In the genomic region with DNA sequence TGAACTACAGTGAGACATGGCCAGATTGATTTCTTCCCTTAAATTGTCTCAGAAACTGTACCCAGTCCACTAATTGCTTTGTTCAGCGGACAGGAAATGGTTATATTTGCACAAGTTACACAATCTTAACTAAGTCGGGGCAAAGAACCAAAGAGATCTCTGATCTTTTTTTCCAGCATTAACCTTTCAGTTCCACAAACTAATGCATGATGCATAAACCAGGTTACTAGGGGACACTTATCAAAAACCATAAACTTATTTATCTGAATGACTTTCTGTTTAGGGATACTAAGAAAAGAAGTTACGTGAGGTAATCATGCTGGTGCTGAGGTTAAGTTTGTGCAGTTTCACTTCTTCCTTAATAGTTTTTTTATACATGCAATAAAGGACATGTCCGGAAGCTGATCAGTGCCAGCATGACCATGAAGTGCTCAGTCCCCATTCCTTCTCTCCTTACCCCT, we compare ENCODE assay signal across 2 cellular contexts.
TF ChIP-seq lines count a peak whose summit lies in the region.

No MANE protein-coding gene starts in this region.

TF ChIP-seq in K562, 482 proteins besides CTCF, POLR2A, EP300 and RAD21 (continued from another document):
- TF ChIP-seq, protein P1, sequence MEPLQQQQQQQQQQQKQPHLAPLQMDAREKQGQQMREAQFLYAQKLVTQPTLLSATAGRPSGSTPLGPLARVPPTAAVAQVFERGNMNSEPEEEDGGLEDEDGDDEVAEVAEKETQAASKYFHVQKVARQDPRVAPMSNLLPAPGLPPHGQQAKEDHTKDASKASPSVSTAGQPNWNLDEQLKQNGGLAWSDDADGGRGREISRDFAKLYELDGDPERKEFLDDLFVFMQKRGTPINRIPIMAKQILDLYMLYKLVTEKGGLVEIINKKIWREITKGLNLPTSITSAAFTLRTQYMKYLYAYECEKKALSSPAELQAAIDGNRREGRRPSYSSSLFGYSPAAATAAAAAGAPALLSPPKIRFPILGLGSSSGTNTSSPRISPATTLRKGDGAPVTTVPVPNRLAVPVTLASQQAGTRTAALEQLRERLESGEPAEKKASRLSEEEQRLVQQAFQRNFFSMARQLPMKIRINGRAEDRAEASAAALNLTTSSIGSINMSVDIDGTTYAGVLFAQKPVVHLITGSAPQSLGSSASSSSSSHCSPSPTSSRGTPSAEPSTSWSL (CRISPR knock-in tag; IDR thresholded peaks at IDR 0.05; ENCODE audit: borderline replicate concordance): no peak
- no peak for TF ChIP-seq FOXK2 (conservative IDR thresholded peaks at IDR 0.05 in 1 of 2, IDR thresholded peaks at IDR 0.05 in 1 of 2; ENCODE audit: low read depth in 2 of 2)
- TF ChIP-seq SREBF2 (CRISPR knock-in tag; IDR thresholded peaks at IDR 0.05): no peak
- TF ChIP-seq ZNF75A (CRISPR knock-in tag; IDR thresholded peaks at IDR 0.05): no peak
- TF ChIP-seq, protein P2, sequence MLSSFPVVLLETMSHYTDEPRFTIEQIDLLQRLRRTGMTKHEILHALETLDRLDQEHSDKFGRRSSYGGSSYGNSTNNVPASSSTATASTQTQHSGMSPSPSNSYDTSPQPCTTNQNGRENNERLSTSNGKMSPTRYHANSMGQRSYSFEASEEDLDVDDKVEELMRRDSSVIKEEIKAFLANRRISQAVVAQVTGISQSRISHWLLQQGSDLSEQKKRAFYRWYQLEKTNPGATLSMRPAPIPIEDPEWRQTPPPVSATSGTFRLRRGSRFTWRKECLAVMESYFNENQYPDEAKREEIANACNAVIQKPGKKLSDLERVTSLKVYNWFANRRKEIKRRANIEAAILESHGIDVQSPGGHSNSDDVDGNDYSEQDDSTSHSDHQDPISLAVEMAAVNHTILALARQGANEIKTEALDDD (IDR thresholded peaks at IDR 0.05): peak; percentile 88
- TF ChIP-seq L3MBTL2 (IDR thresholded peaks at IDR 0.05): no peak
- no peak for TF ChIP-seq GATAD2B (IDR thresholded peaks at IDR 0.05; ENCODE audit: borderline replicate concordance)
- no peak for TF ChIP-seq POLR2H (tag; IDR thresholded peaks at IDR 0.05; ENCODE audit: low read depth)
- TF ChIP-seq PHB (CRISPR knock-in tag; IDR thresholded peaks at IDR 0.05): no peak
- TF ChIP-seq, protein P3, sequence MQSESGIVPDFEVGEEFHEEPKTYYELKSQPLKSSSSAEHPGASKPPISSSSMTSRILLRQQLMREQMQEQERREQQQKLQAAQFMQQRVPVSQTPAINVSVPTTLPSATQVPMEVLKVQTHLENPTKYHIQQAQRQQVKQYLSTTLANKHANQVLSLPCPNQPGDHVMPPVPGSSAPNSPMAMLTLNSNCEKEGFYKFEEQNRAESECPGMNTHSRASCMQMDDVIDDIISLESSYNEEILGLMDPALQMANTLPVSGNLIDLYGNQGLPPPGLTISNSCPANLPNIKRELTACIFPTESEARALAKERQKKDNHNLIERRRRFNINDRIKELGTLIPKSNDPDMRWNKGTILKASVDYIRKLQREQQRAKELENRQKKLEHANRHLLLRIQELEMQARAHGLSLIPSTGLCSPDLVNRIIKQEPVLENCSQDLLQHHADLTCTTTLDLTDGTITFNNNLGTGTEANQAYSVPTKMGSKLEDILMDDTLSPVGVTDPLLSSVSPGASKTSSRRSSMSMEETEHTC (IDR thresholded peaks at IDR 0.05): no peak
- TF ChIP-seq MCM5 (IDR thresholded peaks at IDR 0.05; ENCODE audit: low read depth): no peak
- TF ChIP-seq CEBPB (tag; IDR thresholded peaks at IDR 0.05): 0 out of 2 replicates have a peak, but pooled peaks have one; percentile 14
- TF ChIP-seq KDM2B (CRISPR knock-in tag; IDR thresholded peaks at IDR 0.05): no peak
- TF ChIP-seq ZNF696 (CRISPR knock-in tag; conservative IDR thresholded peaks at IDR 0.05): no peak
- TF ChIP-seq CEBPG (CRISPR knock-in tag; IDR thresholded peaks at IDR 0.05): no peak
- TF ChIP-seq CEBPG (tag; conservative IDR thresholded peaks at IDR 0.05 in 1 of 2, IDR thresholded peaks at IDR 0.05 in 1 of 2): peak in 1 of 2 experiments; percentile 35; a peak in 1 of 4 replicates
TF ChIP-seq in K562: peak in this region for 4.

TF ChIP-seq in GM23338, 12 proteins besides CTCF, POLR2A, EP300 and RAD21:
- TF ChIP-seq, protein P4, sequence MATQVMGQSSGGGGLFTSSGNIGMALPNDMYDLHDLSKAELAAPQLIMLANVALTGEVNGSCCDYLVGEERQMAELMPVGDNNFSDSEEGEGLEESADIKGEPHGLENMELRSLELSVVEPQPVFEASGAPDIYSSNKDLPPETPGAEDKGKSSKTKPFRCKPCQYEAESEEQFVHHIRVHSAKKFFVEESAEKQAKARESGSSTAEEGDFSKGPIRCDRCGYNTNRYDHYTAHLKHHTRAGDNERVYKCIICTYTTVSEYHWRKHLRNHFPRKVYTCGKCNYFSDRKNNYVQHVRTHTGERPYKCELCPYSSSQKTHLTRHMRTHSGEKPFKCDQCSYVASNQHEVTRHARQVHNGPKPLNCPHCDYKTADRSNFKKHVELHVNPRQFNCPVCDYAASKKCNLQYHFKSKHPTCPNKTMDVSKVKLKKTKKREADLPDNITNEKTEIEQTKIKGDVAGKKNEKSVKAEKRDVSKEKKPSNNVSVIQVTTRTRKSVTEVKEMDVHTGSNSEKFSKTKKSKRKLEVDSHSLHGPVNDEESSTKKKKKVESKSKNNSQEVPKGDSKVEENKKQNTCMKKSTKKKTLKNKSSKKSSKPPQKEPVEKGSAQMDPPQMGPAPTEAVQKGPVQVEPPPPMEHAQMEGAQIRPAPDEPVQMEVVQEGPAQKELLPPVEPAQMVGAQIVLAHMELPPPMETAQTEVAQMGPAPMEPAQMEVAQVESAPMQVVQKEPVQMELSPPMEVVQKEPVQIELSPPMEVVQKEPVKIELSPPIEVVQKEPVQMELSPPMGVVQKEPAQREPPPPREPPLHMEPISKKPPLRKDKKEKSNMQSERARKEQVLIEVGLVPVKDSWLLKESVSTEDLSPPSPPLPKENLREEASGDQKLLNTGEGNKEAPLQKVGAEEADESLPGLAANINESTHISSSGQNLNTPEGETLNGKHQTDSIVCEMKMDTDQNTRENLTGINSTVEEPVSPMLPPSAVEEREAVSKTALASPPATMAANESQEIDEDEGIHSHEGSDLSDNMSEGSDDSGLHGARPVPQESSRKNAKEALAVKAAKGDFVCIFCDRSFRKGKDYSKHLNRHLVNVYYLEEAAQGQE (IDR thresholded peaks at IDR 0.05; ENCODE audit: unreplicated experiment): no peak
- TF ChIP-seq ZNF331 (CRISPR knock-in tag; IDR thresholded peaks at IDR 0.05; ENCODE audit: low read depth): no peak
- no peak for TF ChIP-seq ZNF114 (CRISPR knock-in tag; IDR thresholded peaks at IDR 0.05)
- no peak for TF ChIP-seq EZH2phosphoT487 (IDR thresholded peaks at IDR 0.05; ENCODE audit: unreplicated experiment)
- TF ChIP-seq CREB1 (CRISPR knock-in tag; IDR thresholded peaks at IDR 0.05; ENCODE audit: low read depth): no peak
- TF ChIP-seq NANOG (IDR thresholded peaks at IDR 0.05; ENCODE audit: borderline replicate concordance): no peak
- TF ChIP-seq, protein P5, sequence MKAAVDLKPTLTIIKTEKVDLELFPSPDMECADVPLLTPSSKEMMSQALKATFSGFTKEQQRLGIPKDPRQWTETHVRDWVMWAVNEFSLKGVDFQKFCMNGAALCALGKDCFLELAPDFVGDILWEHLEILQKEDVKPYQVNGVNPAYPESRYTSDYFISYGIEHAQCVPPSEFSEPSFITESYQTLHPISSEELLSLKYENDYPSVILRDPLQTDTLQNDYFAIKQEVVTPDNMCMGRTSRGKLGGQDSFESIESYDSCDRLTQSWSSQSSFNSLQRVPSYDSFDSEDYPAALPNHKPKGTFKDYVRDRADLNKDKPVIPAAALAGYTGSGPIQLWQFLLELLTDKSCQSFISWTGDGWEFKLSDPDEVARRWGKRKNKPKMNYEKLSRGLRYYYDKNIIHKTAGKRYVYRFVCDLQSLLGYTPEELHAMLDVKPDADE (IDR thresholded peaks at IDR 0.05): no peak
- no peak for TF ChIP-seq JUNB (IDR thresholded peaks at IDR 0.05; ENCODE audit: unreplicated experiment)
- TF ChIP-seq EZH2 (IDR thresholded peaks at IDR 0.05; ENCODE audit: low read depth, unreplicated experiment): no peak
- TF ChIP-seq POLR2AphosphoS5 (IDR thresholded peaks at IDR 0.05; ENCODE audit: low read depth): no peak
- TF ChIP-seq, protein P6, sequence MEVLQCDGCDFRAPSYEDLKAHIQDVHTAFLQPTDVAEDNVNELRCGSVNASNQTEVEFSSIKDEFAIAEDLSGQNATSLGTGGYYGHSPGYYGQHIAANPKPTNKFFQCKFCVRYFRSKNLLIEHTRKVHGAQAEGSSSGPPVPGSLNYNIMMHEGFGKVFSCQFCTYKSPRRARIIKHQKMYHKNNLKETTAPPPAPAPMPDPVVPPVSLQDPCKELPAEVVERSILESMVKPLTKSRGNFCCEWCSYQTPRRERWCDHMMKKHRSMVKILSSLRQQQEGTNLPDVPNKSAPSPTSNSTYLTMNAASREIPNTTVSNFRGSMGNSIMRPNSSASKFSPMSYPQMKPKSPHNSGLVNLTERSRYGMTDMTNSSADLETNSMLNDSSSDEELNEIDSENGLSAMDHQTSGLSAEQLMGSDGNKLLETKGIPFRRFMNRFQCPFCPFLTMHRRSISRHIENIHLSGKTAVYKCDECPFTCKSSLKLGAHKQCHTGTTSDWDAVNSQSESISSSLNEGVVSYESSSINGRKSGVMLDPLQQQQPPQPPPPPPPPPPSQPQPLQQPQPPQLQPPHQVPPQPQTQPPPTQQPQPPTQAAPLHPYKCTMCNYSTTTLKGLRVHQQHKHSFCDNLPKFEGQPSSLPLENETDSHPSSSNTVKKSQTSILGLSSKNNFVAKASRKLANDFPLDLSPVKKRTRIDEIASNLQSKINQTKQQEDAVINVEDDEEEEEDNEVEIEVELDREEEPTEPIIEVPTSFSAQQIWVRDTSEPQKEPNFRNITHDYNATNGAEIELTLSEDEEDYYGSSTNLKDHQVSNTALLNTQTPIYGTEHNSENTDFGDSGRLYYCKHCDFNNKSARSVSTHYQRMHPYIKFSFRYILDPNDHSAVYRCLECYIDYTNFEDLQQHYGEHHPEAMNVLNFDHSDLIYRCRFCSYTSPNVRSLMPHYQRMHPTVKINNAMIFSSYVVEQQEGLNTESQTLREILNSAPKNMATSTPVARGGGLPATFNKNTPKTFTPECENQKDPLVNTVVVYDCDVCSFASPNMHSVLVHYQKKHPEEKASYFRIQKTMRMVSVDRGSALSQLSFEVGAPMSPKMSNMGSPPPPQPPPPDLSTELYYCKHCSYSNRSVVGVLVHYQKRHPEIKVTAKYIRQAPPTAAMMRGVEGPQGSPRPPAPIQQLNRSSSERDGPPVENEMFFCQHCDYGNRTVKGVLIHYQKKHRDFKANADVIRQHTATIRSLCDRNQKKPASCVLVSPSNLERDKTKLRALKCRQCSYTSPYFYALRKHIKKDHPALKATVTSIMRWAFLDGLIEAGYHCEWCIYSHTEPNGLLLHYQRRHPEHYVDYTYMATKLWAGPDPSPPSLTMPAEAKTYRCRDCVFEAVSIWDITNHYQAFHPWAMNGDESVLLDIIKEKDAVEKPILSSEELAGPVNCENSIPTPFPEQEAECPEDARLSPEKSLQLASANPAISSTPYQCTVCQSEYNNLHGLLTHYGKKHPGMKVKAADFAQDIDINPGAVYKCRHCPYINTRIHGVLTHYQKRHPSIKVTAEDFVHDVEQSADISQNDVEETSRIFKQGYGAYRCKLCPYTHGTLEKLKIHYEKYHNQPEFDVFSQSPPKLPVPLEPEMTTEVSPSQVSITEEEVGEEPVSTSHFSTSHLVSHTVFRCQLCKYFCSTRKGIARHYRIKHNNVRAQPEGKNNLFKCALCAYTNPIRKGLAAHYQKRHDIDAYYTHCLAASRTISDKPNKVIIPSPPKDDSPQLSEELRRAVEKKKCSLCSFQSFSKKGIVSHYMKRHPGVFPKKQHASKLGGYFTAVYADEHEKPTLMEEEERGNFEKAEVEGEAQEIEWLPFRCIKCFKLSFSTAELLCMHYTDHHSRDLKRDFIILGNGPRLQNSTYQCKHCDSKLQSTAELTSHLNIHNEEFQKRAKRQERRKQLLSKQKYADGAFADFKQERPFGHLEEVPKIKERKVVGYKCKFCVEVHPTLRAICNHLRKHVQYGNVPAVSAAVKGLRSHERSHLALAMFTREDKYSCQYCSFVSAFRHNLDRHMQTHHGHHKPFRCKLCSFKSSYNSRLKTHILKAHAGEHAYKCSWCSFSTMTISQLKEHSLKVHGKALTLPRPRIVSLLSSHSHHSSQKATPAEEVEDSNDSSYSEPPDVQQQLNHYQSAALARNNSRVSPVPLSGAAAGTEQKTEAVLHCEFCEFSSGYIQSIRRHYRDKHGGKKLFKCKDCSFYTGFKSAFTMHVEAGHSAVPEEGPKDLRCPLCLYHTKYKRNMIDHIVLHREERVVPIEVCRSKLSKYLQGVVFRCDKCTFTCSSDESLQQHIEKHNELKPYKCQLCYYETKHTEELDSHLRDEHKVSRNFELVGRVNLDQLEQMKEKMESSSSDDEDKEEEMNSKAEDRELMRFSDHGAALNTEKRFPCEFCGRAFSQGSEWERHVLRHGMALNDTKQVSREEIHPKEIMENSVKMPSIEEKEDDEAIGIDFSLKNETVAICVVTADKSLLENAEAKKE (CRISPR knock-in tag; IDR thresholded peaks at IDR 0.05): no peak
- no peak for TF ChIP-seq STAT1 (IDR thresholded peaks at IDR 0.05; ENCODE audit: unreplicated experiment)
